8 cellular contexts compared by ENCODE assay signal in the genomic region with DNA sequence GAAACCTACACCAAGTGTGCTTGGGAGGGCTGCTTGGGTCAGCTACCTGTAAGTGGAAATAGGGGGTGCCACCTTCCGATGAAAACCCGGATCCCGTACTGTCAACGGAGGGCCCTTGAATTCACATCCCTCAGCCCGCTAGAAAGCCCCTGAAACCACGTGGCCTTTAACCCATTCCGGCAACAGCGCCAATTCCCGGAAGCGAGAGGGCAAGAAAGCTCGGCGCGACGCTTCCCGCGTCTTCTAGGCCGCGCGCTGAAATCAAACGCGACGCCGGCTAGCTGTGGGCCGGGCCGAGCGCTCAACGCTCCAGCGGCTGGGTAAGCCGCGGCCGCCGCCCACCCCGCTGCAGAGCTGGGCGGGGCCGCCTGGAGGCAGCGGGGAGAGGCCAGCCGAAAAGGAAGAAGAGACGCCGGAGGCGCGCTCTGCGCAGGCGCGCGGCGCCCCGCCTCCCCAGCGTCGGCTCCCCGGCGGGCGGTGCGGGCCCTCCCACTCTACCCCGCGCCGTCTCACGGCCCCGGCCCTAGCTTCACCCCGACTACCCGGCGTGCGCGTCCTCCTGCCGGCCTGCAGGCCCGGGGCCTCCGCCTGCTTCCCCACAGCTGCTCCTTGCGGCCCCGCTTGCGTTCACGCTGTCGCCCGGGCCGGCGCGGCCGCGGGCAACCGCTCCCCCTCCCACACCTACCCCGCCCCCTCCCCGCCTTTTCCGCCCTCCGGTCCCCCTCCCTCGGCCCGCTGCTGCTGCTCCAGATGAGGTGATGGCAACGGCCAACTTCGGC. TPM values are rescaled to one million over a fixed set of nuclear protein-coding genes. Genes with fewer than 3 reads are reported as not detected.
DNase-seq lines count a peak whose midpoint lies in the region; ATAC-seq and TF ChIP-seq lines count a peak whose summit lies in the region.

A gene (plus strand): TSS at position 492 of the 779 bp plus-strand sequence. CDS start 267 bp downstream, at position 759.

- peak; percentile 89 for ATAC-seq in HG02884 (IDR thresholded peaks at IDR 0.05; ENCODE audit: unreplicated experiment)
- peak; percentile 98 to 100 (median 98) for ATAC-seq in heart right ventricle

- TF ChIP-seq CTCF in adrenal gland (IDR thresholded peaks at IDR 0.05) = peak in 3 of 6 experiments; percentile 21 to 30 (median 27)
- peak in 4 of 9 donors; percentile 18 to 44 (median 36) for TF ChIP-seq CTCF in heart right ventricle (IDR thresholded peaks at IDR 0.05)
- TF ChIP-seq CTCF in type B pancreatic cell (conservative IDR thresholded peaks at IDR 0.05) = peak; percentile 16

- TF ChIP-seq POLR2A in GM15510 (IDR thresholded peaks at IDR 0.05; ENCODE audit: borderline replicate concordance, extremely low read depth, insufficient read length) (peak; percentile 79), adrenal gland (IDR thresholded peaks at IDR 0.05) (peak; percentile 49 to 66)

- H3K4me3 Mint-ChIP-seq in type B pancreatic cell = peak within 1 kb of the TSS; percentile 100

- peaks cover 27% of the 10 kb centered on the region for H3K4me1 Mint-ChIP-seq in type B pancreatic cell (ENCODE audit: unreplicated experiment)

- WGBS in adrenal gland, 4 donors = 0% methylated on average over 1 to 86 of the region's 86 CpGs
- 0 to 1% methylated on average over 58 to 86 of the region's 86 CpGs for WGBS in heart right ventricle, 2 donors

- H3K9me3 ChIP-seq in adrenal gland (replicated peaks in 1 of 3) (no peaks in the 10 kb centered on the region), heart right ventricle (no peaks in the 10 kb centered on the region)

- H3K27ac Mint-ChIP-seq in type B pancreatic cell = peak within 1 kb of the TSS; percentile 98

- intact Hi-C loops in adrenal gland (cut with DNase I) (no loop called here), heart right ventricle (cut with DNase I) (loop anchor here in 4 of 10 donors (5.0 to 10.0 kb wide), 5 partner anchors 36 to 106 kb away; a partner anchor contains a TSS), posterior cingulate gyrus (cut with DNase I) (loop anchor here (2.0 to 5.0 kb wide), 2 partner anchors 49 to 96 kb away; a partner anchor contains a TSS)

- no peaks in the 10 kb centered on the region for H3K9me3 Mint-ChIP-seq in type B pancreatic cell

- H3K4me1 ChIP-seq in adrenal gland (replicated peaks in 1 of 2) (peaks cover 12 to 13% of the 10 kb centered on the region in 2 donors), heart right ventricle (peaks cover 0 to 41% (median 16%) of the 10 kb centered on the region in 9 donors)

- DNase-seq in NCI-H146 treated with DMSO at 0.1 percent for 48 hours (lab: John Stamatoyannopoulos, UW; ENCODE audit: unreplicated experiment) (peak; percentile 87), T-helper 1 cell (peak; percentile 85 to 99 (median 86)), adrenal gland (peak; percentile 87 to 93 (median 90)), heart right ventricle (peak; percentile 86 to 92), posterior cingulate gyrus (peak; percentile 72 to 98 (median 86)), type B pancreatic cell (ENCODE audit: extremely low spot score, unreplicated experiment) (peak; percentile 94)

- no peaks in the 10 kb centered on the region for H3K36me3 ChIP-seq in adrenal gland (replicated peaks in 1 of 2)
- H3K36me3 ChIP-seq in heart right ventricle = no peaks in the 10 kb centered on the region

- H3K4me3 ChIP-seq in adrenal gland = peak within 1 kb of the TSS; percentile 2 to 93 (median 84)
- peak within 1 kb of the TSS; percentile 87 to 99 (median 96) for H3K4me3 ChIP-seq in heart right ventricle

- no peaks in the 10 kb centered on the region for H3K27me3 Mint-ChIP-seq in type B pancreatic cell

- peaks cover 17% of the 10 kb centered on the region for H3K36me3 Mint-ChIP-seq in type B pancreatic cell

- H3K27ac ChIP-seq in adrenal gland (peak within 1 kb of the TSS; percentile 31 to 94 (median 86)), heart right ventricle (peak within 1 kb of the TSS; percentile 65 to 94 (median 86))

- H3K27me3 ChIP-seq in adrenal gland (no peaks in the 10 kb centered on the region), heart right ventricle (no peaks in the 10 kb centered on the region)

RNA-seq across cellular contexts. Expression of the gene that starts here (rescaled TPM):
- total RNA-seq in adrenal gland (10 to 100 TPM; 19.2 to 50.2 (median 24.2) TPM), heart right ventricle (10 to 100 TPM in 8 of 10 donors, 1 to 10 TPM in 2; 9.2 to 17.1 (median 12.2) TPM), type B pancreatic cell (ENCODE audit: low replicate concordance) (45.4 and 58.5 TPM in 2 replicates)
- polyA plus RNA-seq in adrenal gland (10 to 100 TPM in 1 of 3 donors, 1 to 10 TPM in 2; 2.1 to 33.5 (median 3.6) TPM), heart right ventricle (1 to 10 TPM; 1.5 to 2.8 TPM)

Comparison
In these comparisons a context has a peak if more than half of its experiments do, and no peak if none do; other contexts are left out.
1. Peak in every context shown above with its lines: DNase-seq, ATAC-seq, H3K4me3 ChIP-seq and H3K27ac ChIP-seq.